6 cellular contexts compared by ENCODE assay signal in genomic region chr16:67865318-67865717, GRCh38.
DNase-seq lines count a peak whose midpoint lies in the region; ATAC-seq and TF ChIP-seq lines count a peak whose summit lies in the region.

No MANE protein-coding gene starts in this region.

- no peak for ATAC-seq in HG02981 (IDR thresholded peaks at IDR 0.05; ENCODE audit: unreplicated experiment)

- H3K9ac ChIP-seq in parathyroid adenoma, result no peak overlapping the region

- no peak overlapping the region for H3K4me3 ChIP-seq in WERI-Rb-1 (ENCODE audit: low read depth, low read length)
- no peak overlapping the region for H3K4me3 ChIP-seq in parathyroid adenoma (ENCODE audit: low read depth, low read length)

- H3K27me3 ChIP-seq in WERI-Rb-1 (ENCODE audit: insufficient read depth, low read depth, severe bottlenecking) (no peaks in the 10 kb centered on the region), parathyroid adenoma (ENCODE audit: control insufficient read depth, insufficient read depth, low read length) (no peaks in the 10 kb centered on the region)

- H3K9me3 ChIP-seq in WERI-Rb-1 (ENCODE audit: severe bottlenecking) (no peaks in the 10 kb centered on the region), parathyroid adenoma (ENCODE audit: control insufficient read depth, low read length) (no peaks in the 10 kb centered on the region)

- H3K4me1 ChIP-seq in parathyroid adenoma, result no peaks in the 10 kb centered on the region

- H3K27ac ChIP-seq in WERI-Rb-1, result no peak overlapping the region
- no peak overlapping the region for H3K27ac ChIP-seq in parathyroid adenoma

- H2AFZ ChIP-seq in parathyroid adenoma, result no peak overlapping the region

- H3K79me2 ChIP-seq in parathyroid adenoma, result peaks cover 14% of the 10 kb centered on the region

- DNase-seq in DMS 273 (lab: John Stamatoyannopoulos, UW; ENCODE audit: unreplicated experiment) (peak; percentile 69), DMS 273 treated with DMSO at 0.1 percent for 48 hours (lab: John Stamatoyannopoulos, UW) (no peak), WERI-Rb-1 (no peak), islet precursor cell (no peak)

- no peak overlapping the region for H3K4me2 ChIP-seq in parathyroid adenoma (ENCODE audit: low read length)

- H3K36me3 ChIP-seq in WERI-Rb-1 (peaks cover 73% of the 10 kb centered on the region), parathyroid adenoma (ENCODE audit: control insufficient read depth, insufficient read depth, low read length) (no peaks in the 10 kb centered on the region)

- TF ChIP-seq CTCF in WERI-Rb-1 (IDR thresholded peaks at IDR 0.05; ENCODE audit: low read depth, low read length), result peak; percentile 71
- peak; percentile 46 for TF ChIP-seq CTCF in parathyroid adenoma (IDR thresholded peaks at IDR 0.05)
